In genomic region chr4:185839770-185840169, GRCh38 we compare ENCODE assay signal across 9 cellular contexts. TPM values are rescaled to one million over a fixed set of nuclear protein-coding genes. Genes with fewer than 3 reads are reported as not detected.
DNase-seq lines count a peak whose midpoint lies in the region; ATAC-seq and TF ChIP-seq lines count a peak whose summit lies in the region.
"Had no signal": no experiment of that assay in that cellular context is flagged by ENCODE, and none has a peak within 500 bp of the region (broad histone marks: within the 10 kb centered on the region; RNA-seq: fewer than 3 reads in every experiment).

No MANE protein-coding gene starts in this region.

- DNase-seq in ELR (ENCODE audit: low read depth) (peak; percentile 24), amniotic epithelial cell (ENCODE audit: low read depth) (peak; percentile 43), right atrium auricular region (ENCODE audit: low spot score) (no peak), MV-4-11 (lab: John Stamatoyannopoulos, UW) (no peak), NCI-H2081 (lab: John Stamatoyannopoulos, UW) (no peak)
- no peak for DNase-seq in natural killer cell treated with Interleukin-12 subunit alpha and Interleukin-12 subunit beta and Interleukin-15 and Interleukin-18, amount 100 ng/mL, for 72 hours (ENCODE audit: low spot score)

- no peak overlapping the region for H3K27ac Mint-ChIP-seq in natural killer cell treated with Interleukin-12 subunit alpha and Interleukin-12 subunit beta and Interleukin-15 and Interleukin-18, amount 100 ng/mL, for 72 hours
- H3K27ac Mint-ChIP-seq: B cell had no signal

- no peaks in the 10 kb centered on the region for H3K27me3 Mint-ChIP-seq in natural killer cell treated with Interleukin-12 subunit alpha and Interleukin-12 subunit beta and Interleukin-15 and Interleukin-18, amount 100 ng/mL, for 72 hours

- no peak overlapping the region for H3K4me3 Mint-ChIP-seq in natural killer cell treated with Interleukin-12 subunit alpha and Interleukin-12 subunit beta and Interleukin-15 and Interleukin-18, amount 100 ng/mL, for 72 hours
- H3K4me3 Mint-ChIP-seq: B cell had no signal

- H3K27me3 ChIP-seq in right atrium auricular region (no peaks in the 10 kb centered on the region), rectal smooth muscle tissue (ENCODE audit: control insufficient read depth, insufficient read depth, low read length) (no peaks in the 10 kb centered on the region)

- H3K27ac ChIP-seq in right atrium auricular region (peak overlapping the region; percentile 78 to 91), rectal smooth muscle tissue (ENCODE audit: low read depth, low read length) (peak overlapping the region; percentile 95)

- no peaks in the 10 kb centered on the region for H3K36me3 ChIP-seq in right atrium auricular region
- H3K36me3 ChIP-seq in rectal smooth muscle tissue (ENCODE audit: control insufficient read depth, insufficient read depth, low read length), result no peaks in the 10 kb centered on the region

- H3K9me3 Mint-ChIP-seq in natural killer cell treated with Interleukin-12 subunit alpha and Interleukin-12 subunit beta and Interleukin-15 and Interleukin-18, amount 100 ng/mL, for 72 hours, result no peaks in the 10 kb centered on the region

- H3K9ac ChIP-seq in rectal smooth muscle tissue (ENCODE audit: low read length), result no peak overlapping the region

- no peaks in the 10 kb centered on the region for H3K36me3 Mint-ChIP-seq in natural killer cell treated with Interleukin-12 subunit alpha and Interleukin-12 subunit beta and Interleukin-15 and Interleukin-18, amount 100 ng/mL, for 72 hours

- TF ChIP-seq CTCF in right atrium auricular region (IDR thresholded peaks at IDR 0.05), result no peak

- no peak overlapping the region for H3K4me3 ChIP-seq in right atrium auricular region
- H3K4me3 ChIP-seq in rectal smooth muscle tissue (ENCODE audit: low read length), result peak overlapping the region; percentile 30

- H3K4me1 ChIP-seq in right atrium auricular region (peaks cover 0 to 42% of the 10 kb centered on the region in 2 donors), rectal smooth muscle tissue (ENCODE audit: control insufficient read depth, insufficient read depth, low read length) (peaks cover 40% of the 10 kb centered on the region)

- H3K4me1 Mint-ChIP-seq in natural killer cell treated with Interleukin-12 subunit alpha and Interleukin-12 subunit beta and Interleukin-15 and Interleukin-18, amount 100 ng/mL, for 72 hours (ENCODE audit: low read depth in 2 of 2), result no peaks in the 10 kb centered on the region
- H3K4me1 Mint-ChIP-seq: B cell had no signal

- no peak for ATAC-seq in GM21360 (IDR thresholded peaks at IDR 0.05; ENCODE audit: unreplicated experiment)
- ATAC-seq in natural killer cell treated with Interleukin-12 subunit alpha and Interleukin-12 subunit beta and Interleukin-15 and Interleukin-18, amount 100 ng/mL, for 72 hours, result no peak

- H3K9me3 ChIP-seq in right atrium auricular region, result no peaks in the 10 kb centered on the region

RNA-seq across cellular contexts. Expression of gene SORBS2, which starts 27.8 kb away (rescaled TPM):
- total RNA-seq in right atrium auricular region, result 100 to 1,000 TPM; 530 to 741 TPM
- total RNA-seq in natural killer cell treated with Interleukin-12 subunit alpha and Interleukin-12 subunit beta and Interleukin-15 and Interleukin-18, amount 100 ng/mL, for 72 hours, result not detected

Comparison
In these comparisons a context has a peak if more than half of its experiments do, and no peak if none do; other contexts are left out.
1. DNase-seq: peak in ELR (single experiment) and amniotic epithelial cell (single experiment); none in right atrium auricular region (single experiment), MV-4-11 (single experiment), NCI-H2081 (0 of 2) and natural killer cell treated with Interleukin-12 subunit alpha and Interleukin-12 subunit beta and Interleukin-15 and Interleukin-18, amount 100 ng/mL, for 72 hours (single experiment).
2. RNA of gene SORBS2, which starts 27.8 kb away (total RNA-seq): 530 to 741 TPM in right atrium auricular region; not detected in natural killer cell treated with Interleukin-12 subunit alpha and Interleukin-12 subunit beta and Interleukin-15 and Interleukin-18, amount 100 ng/mL, for 72 hours; every median in the first group is over 100 times any median in the second.